Comparison of ENCODE assay signal across 17 cellular contexts in genomic region chr18:54716586-54716985, GRCh38.
DNase-seq lines count a peak whose midpoint lies in the region; ATAC-seq and FAIRE-seq lines count a peak whose summit lies in the region.
"Had no signal": no experiment of that assay in that cellular context is flagged by ENCODE, and none has a peak within 500 bp of the region (broad histone marks: within the 10 kb centered on the region; RNA-seq: fewer than 3 reads in every experiment).

No MANE protein-coding gene starts in this region.

- no peak for FAIRE-seq in small intestine (lab: Jason Lieb, UNC)
- FAIRE-seq: GM12892 had no signal

- H3K4me3 ChIP-seq in mesenchymal stem cell (ENCODE audit: insufficient read depth in 1 of 2, low read depth in 1 of 2, low read length in 2 of 2) (no peak overlapping the region), small intestine (ENCODE audit: low read depth in 1 of 2, low read length in 2 of 2) (no peak overlapping the region)
- H3K4me3 ChIP-seq: GM23338 had no signal

- no peak overlapping the region for H2BK12ac ChIP-seq in mesenchymal stem cell (ENCODE audit: low read length in 2 of 2)

- H3K4me3 Mint-ChIP-seq in T-helper 17 cell = no peak overlapping the region
- H3K4me3 Mint-ChIP-seq: GM23338 had no signal

- peaks cover 7% of the 10 kb centered on the region for H3K4me1 ChIP-seq in mesenchymal stem cell (ENCODE audit: control insufficient read depth, insufficient read depth, low read depth, low read length)
- no peaks in the 10 kb centered on the region for H3K4me1 ChIP-seq in small intestine (ENCODE audit: control insufficient read depth in 2 of 2, insufficient read depth in 1 of 2, low read depth in 1 of 2, low read length in 1 of 2)

- H3K79me1 ChIP-seq in mesenchymal stem cell (replicated peaks; ENCODE audit: low read length, poor library complexity, severe bottlenecking) = no peaks in the 10 kb centered on the region

- ATAC-seq in T-helper 17 cell = no peak
- ATAC-seq in HG03342 (IDR thresholded peaks at IDR 0.05; ENCODE audit: unreplicated experiment) = no peak
- ATAC-seq: GM23338 had no signal

- H2BK5ac ChIP-seq in mesenchymal stem cell (ENCODE audit: low read depth, low read length, poor library complexity, severe bottlenecking) = no peak overlapping the region

- H4K8ac ChIP-seq in mesenchymal stem cell (ENCODE audit: low read length) = peak overlapping the region; percentile 9

- no peaks in the 10 kb centered on the region for H3K27me3 ChIP-seq in mesenchymal stem cell (ENCODE audit: control insufficient read depth in 1 of 2, insufficient read depth in 1 of 2, low read length in 2 of 2)
- H3K27me3 ChIP-seq in small intestine (ENCODE audit: control insufficient read depth in 2 of 2, insufficient read depth in 2 of 2, low read length in 2 of 2) = no peaks in the 10 kb centered on the region

- no peak overlapping the region for H2BK120ac ChIP-seq in mesenchymal stem cell (ENCODE audit: low read depth, low read length)

- H3K27ac ChIP-seq in mesenchymal stem cell (ENCODE audit: low read length, poor library complexity, severe bottlenecking) (no peak overlapping the region), small intestine (ENCODE audit: low read depth in 1 of 2, low read length in 1 of 2) (no peak overlapping the region)
- H3K27ac ChIP-seq: 22Rv1, HL-60 had no signal

- H3K36me3 Mint-ChIP-seq in T-helper 17 cell (ENCODE audit: low read depth) = no peaks in the 10 kb centered on the region

- peak overlapping the region; percentile 16 for H3K27ac Mint-ChIP-seq in T-helper 17 cell
- H3K27ac Mint-ChIP-seq: GM23338 had no signal

- no peak overlapping the region for H2BK15ac ChIP-seq in mesenchymal stem cell (ENCODE audit: low read depth, poor library complexity, severe bottlenecking)

- no peak overlapping the region for H3K4ac ChIP-seq in mesenchymal stem cell (ENCODE audit: low read depth in 1 of 2, low read length in 2 of 2)

- no peaks in the 10 kb centered on the region for H3K36me3 ChIP-seq in mesenchymal stem cell (ENCODE audit: control insufficient read depth in 1 of 2, insufficient read depth in 2 of 2, low read depth in 1 of 2, low read length in 2 of 2)
- no peaks in the 10 kb centered on the region for H3K36me3 ChIP-seq in small intestine (ENCODE audit: control insufficient read depth in 2 of 2, insufficient read depth in 2 of 2, low read length in 2 of 2)

- no peak overlapping the region for H3K23ac ChIP-seq in mesenchymal stem cell (ENCODE audit: low read length in 2 of 2)

- 100% methylated on average over 1 of the region's 2 CpGs for WGBS in mesenchymal stem cell
- WGBS in small intestine, 3 donors = 37 to 73% (median 46%) methylated on average over 2 of the region's 2 CpGs

- H3K9me3 ChIP-seq in T-helper 17 cell (ENCODE audit: control insufficient read depth, low read length, poor library complexity, severe bottlenecking) (no peaks in the 10 kb centered on the region), mesenchymal stem cell (ENCODE audit: control insufficient read depth, low read length) (no peaks in the 10 kb centered on the region), small intestine (ENCODE audit: control insufficient read depth, low read depth) (no peaks in the 10 kb centered on the region)

- no peaks in the 10 kb centered on the region for H3K27me3 Mint-ChIP-seq in T-helper 17 cell

- DNase-seq in DMS53 (lab: John Stamatoyannopoulos, UW) (peak; percentile 34), DMS53 treated with DMSO at 0.1 percent for 48 hours (lab: John Stamatoyannopoulos, UW; ENCODE audit: unreplicated experiment) (no peak), T-helper 17 cell (no peak), mesenchymal stem cell (no peak), small intestine (peak; percentile 17), activated gamma-delta T cell treated with Interleukin-2 at 50 U/mL for 16 hours (no peak), NCI-H146 treated with DMSO at 0.1 percent for 48 hours (lab: John Stamatoyannopoulos, UW; ENCODE audit: unreplicated experiment) (no peak)
- DNase-seq: DMS 273 treated with DMSO at 0.1 percent for 48 hours, DND-41, GDM1, H7, IMR-90 had no signal

- no peak overlapping the region for H4K91ac ChIP-seq in mesenchymal stem cell (ENCODE audit: low read length)

- H2AK5ac ChIP-seq in mesenchymal stem cell (ENCODE audit: low read length, severe bottlenecking) = no peak overlapping the region

- H3K4me1 Mint-ChIP-seq in T-helper 17 cell = peaks cover 37% of the 10 kb centered on the region

- H3K4me2 ChIP-seq in mesenchymal stem cell (ENCODE audit: low read length, poor library complexity, severe bottlenecking) = no peak overlapping the region
- H3K4me2 ChIP-seq: GM23338 had no signal

- no peak overlapping the region for H2AFZ ChIP-seq in mesenchymal stem cell (ENCODE audit: low read depth, low read length)
- H2AFZ ChIP-seq: GM23338 had no signal

- H3K9ac ChIP-seq in mesenchymal stem cell (ENCODE audit: low read length) = no peak overlapping the region

- H3K14ac ChIP-seq in mesenchymal stem cell (ENCODE audit: low read length in 2 of 2) = no peak overlapping the region

- H3K18ac ChIP-seq in mesenchymal stem cell (ENCODE audit: low read depth in 1 of 2, low read length in 2 of 2) = no peak overlapping the region

Comparison
In these comparisons a context has a peak if more than half of its experiments do, and no peak if none do; other contexts are left out.
1. DNase-seq: peak in DMS53 (single experiment) and small intestine (single experiment); none in DMS53 treated with DMSO at 0.1 percent for 48 hours (single experiment), T-helper 17 cell (0 of 3), mesenchymal stem cell (single experiment), activated gamma-delta T cell treated with Interleukin-2 at 50 U/mL for 16 hours (single experiment) and NCI-H146 treated with DMSO at 0.1 percent for 48 hours (single experiment).